Comparison of ENCODE assay signal across 10 cellular contexts in the genomic region with DNA sequence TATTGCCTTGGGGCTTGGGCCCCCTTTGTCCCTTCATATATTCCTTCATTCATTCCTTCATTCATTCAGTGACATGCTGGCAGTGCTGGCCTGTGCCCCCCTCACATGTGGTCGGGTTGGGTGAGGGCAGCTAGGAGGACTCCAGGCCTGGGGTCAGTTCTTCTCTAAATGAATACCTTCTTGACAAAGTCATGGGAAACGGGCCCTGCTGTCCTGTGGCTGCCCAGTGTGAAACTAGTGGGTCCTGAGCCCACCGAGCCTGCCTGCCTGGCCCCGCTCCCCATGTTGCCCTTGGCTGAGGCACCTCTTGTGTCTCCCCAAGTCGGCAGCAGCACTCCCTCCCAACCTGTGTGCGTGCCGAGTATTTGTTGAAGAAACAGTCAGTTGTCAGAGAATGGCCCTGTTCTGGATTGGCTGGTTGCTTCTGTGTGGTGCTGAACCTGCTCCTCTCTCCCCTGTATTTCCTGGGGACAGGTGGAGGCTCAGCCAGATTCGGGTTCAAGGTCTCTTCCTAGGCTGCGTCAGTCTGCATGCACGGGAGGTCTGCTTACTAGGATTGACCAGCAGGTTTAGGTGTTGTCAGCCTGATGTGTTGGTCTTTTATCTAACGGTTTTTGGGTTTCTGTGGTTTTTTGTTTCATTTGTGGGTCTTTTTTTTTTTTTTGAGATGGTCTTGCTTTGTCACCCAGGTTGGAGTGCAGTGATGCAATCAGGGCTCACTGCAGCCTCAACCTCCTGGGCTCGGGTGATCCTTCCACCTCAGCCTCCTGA. TPM values are rescaled to one million over a fixed set of nuclear protein-coding genes. Genes with fewer than 3 reads are reported as not detected.
DNase-seq lines count a peak whose midpoint lies in the region; ATAC-seq and TF ChIP-seq lines count a peak whose summit lies in the region.
"Had no signal": no experiment of that assay in that cellular context is flagged by ENCODE, and none has a peak within 500 bp of the region (broad histone marks: within the 10 kb centered on the region; RNA-seq: fewer than 3 reads in every experiment).

No MANE protein-coding gene starts in this region.

- H3K4me2 ChIP-seq in GM23338 = no peak overlapping the region

- no peaks in the 10 kb centered on the region for H3K27me3 ChIP-seq in GM23338 (ENCODE audit: insufficient read depth)
- H3K27me3 ChIP-seq: tibial nerve had no signal

- DNase-seq in NK-92 treated with Interleukin-12 subunit alpha and Interleukin-12 subunit beta, amount 100 ng/mL, for 24 hours (lab: John Stamatoyannopoulos, UW) = peak; percentile 42
- DNase-seq in NK-92 (lab: John Stamatoyannopoulos, UW; ENCODE audit: unreplicated experiment) (no peak), GM23338 (ENCODE audit: low spot score) (no peak), T1000 (lab: John Stamatoyannopoulos, UW) (no peak)
- peak; percentile 53 for DNase-seq in activated CD8-positive, alpha-beta T cell treated with anti-CD3 and anti-CD28 coated beads for 36 hours
- DNase-seq in naive thymus-derived CD8-positive, alpha-beta T cell = peak in 1 of 10 donors; percentile 18
- DNase-seq: NCI-H226 had no signal

- 0 out of 2 replicates have a peak, but pooled peaks cover 8% of the 10 kb centered on the region for H3F3A ChIP-seq in GM23338 (replicated peaks; ENCODE audit: low read depth)

- TF ChIP-seq CTCF in GM23338 (conservative IDR thresholded peaks at IDR 0.05; ENCODE audit: low read depth in 2 of 2) = no peak
- TF ChIP-seq CTCF in activated CD8-positive, alpha-beta T cell treated with anti-CD3 and anti-CD28 coated beads for 36 hours (IDR thresholded peaks at IDR 0.05) = no peak

- H3K36me3 ChIP-seq in GM23338 (ENCODE audit: insufficient read depth) = no peaks in the 10 kb centered on the region; the same call in 1 of the 2 replicates

- CTCF ChIA-PET in activated CD8-positive, alpha-beta T cell treated with anti-CD3 and anti-CD28 coated beads for 36 hours (lab: Charles Lee) = interaction anchor here (0.9 to 3.5 kb wide), 4 partner anchors 10 to 86 kb away, joined by 3 to 19 read pairs (median 4); partner anchors contain the start of gene GTF3C5

- no peak overlapping the region for H3K4me3 ChIP-seq in GM23338
- H3K4me3 ChIP-seq: tibial nerve had no signal

- peaks cover 30% of the 10 kb centered on the region for H3K4me1 Mint-ChIP-seq in GM23338
- H3K4me1 Mint-ChIP-seq in activated CD8-positive, alpha-beta T cell treated with anti-CD3 and anti-CD28 coated beads for 36 hours (ENCODE audit: low read depth) = peaks cover 56% of the 10 kb centered on the region
- peaks cover 16 to 58% (median 46%) of the 10 kb centered on the region in 4 donors for H3K4me1 Mint-ChIP-seq in naive thymus-derived CD8-positive, alpha-beta T cell

- H3K79me2 ChIP-seq in GM23338 (replicated peaks; ENCODE audit: insufficient read depth) = no peaks in the 10 kb centered on the region

- H3K27ac ChIP-seq in GM23338 (ENCODE audit: low read depth) = 0 out of 2 replicates have a peak overlapping the region, but pooled peaks have one; percentile 81
- H3K27ac ChIP-seq: tibial nerve had no signal

- H4K20me1 ChIP-seq in GM23338 (replicated peaks; ENCODE audit: insufficient read depth) = no peaks in the 10 kb centered on the region

- H3K36me3 Mint-ChIP-seq in GM23338 (ENCODE audit: low read depth) = peaks cover 36% of the 10 kb centered on the region
- peaks cover 33% of the 10 kb centered on the region for H3K36me3 Mint-ChIP-seq in activated CD8-positive, alpha-beta T cell treated with anti-CD3 and anti-CD28 coated beads for 36 hours (ENCODE audit: low read depth)
- H3K36me3 Mint-ChIP-seq in naive thymus-derived CD8-positive, alpha-beta T cell = peaks cover 0 to 21% (median 12%) of the 10 kb centered on the region in 3 donors

- H2AFZ ChIP-seq in GM23338 = no peak overlapping the region

- POLR2A ChIA-PET in activated CD8-positive, alpha-beta T cell treated with anti-CD3 and anti-CD28 coated beads for 36 hours (lab: Charles Lee) = interaction anchor here (1.0 kb wide), 1 partner anchor 40 kb away, joined by 3 read pairs; no protein-coding TSS in a partner anchor
- POLR2A ChIA-PET in naive thymus-derived CD8-positive, alpha-beta T cell (lab: Charles Lee) = interaction anchor here (1.1 to 2.4 kb wide), 3 partner anchors 28 to 31 kb away, joined by 3 to 6 read pairs (median 3); partner anchors contain the start of gene GTF3C5

- no peak for ATAC-seq in GM23338
- ATAC-seq in activated CD8-positive, alpha-beta T cell treated with anti-CD3 and anti-CD28 coated beads for 36 hours = peak; percentile 47
- ATAC-seq in naive thymus-derived CD8-positive, alpha-beta T cell = peak; percentile 21 to 37
- no peak for ATAC-seq in HG03565 (IDR thresholded peaks at IDR 0.05; ENCODE audit: unreplicated experiment)
- no peak for ATAC-seq in GM18868 (IDR thresholded peaks at IDR 0.05; ENCODE audit: unreplicated experiment)

- H3K9me2 ChIP-seq in GM23338 (ENCODE audit: insufficient read depth) = no peaks in the 10 kb centered on the region

- H3K27ac Mint-ChIP-seq in GM23338 = peak overlapping the region; percentile 49
- H3K27ac Mint-ChIP-seq in activated CD8-positive, alpha-beta T cell treated with anti-CD3 and anti-CD28 coated beads for 36 hours = peak overlapping the region; percentile 81
- peak overlapping the region; percentile 3 to 91 (median 64) for H3K27ac Mint-ChIP-seq in naive thymus-derived CD8-positive, alpha-beta T cell

- H3K4me3 Mint-ChIP-seq in GM23338 = no peak overlapping the region
- H3K4me3 Mint-ChIP-seq in activated CD8-positive, alpha-beta T cell treated with anti-CD3 and anti-CD28 coated beads for 36 hours = no peak overlapping the region
- peak overlapping the region in 8 of 10 donors; percentile 12 to 73 (median 38) for H3K4me3 Mint-ChIP-seq in naive thymus-derived CD8-positive, alpha-beta T cell

- H3K9me3 Mint-ChIP-seq in GM23338 = no peaks in the 10 kb centered on the region
- H3K9me3 Mint-ChIP-seq in activated CD8-positive, alpha-beta T cell treated with anti-CD3 and anti-CD28 coated beads for 36 hours = no peaks in the 10 kb centered on the region
- no peaks in the 10 kb centered on the region for H3K9me3 Mint-ChIP-seq in naive thymus-derived CD8-positive, alpha-beta T cell

- peaks cover 16% of the 10 kb centered on the region for H3K4me1 ChIP-seq in GM23338 (ENCODE audit: insufficient read depth)

- peaks cover 5% of the 10 kb centered on the region for H3K27me3 Mint-ChIP-seq in GM23338 (ENCODE audit: insufficient read depth, low read depth, poor library complexity)
- H3K27me3 Mint-ChIP-seq in activated CD8-positive, alpha-beta T cell treated with anti-CD3 and anti-CD28 coated beads for 36 hours = no peaks in the 10 kb centered on the region
- H3K27me3 Mint-ChIP-seq in naive thymus-derived CD8-positive, alpha-beta T cell = no peaks in the 10 kb centered on the region

- intact Hi-C loops in activated CD8-positive, alpha-beta T cell treated with anti-CD3 and anti-CD28 coated beads for 36 hours (cut with micrococcal nuclease) = no loop called here

TF ChIP-seq in GM23338, 12 proteins besides CTCF, POLR2A, EP300 and RAD21:
- no peak for TF ChIP-seq CREB1 (CRISPR knock-in tag; IDR thresholded peaks at IDR 0.05; ENCODE audit: low read depth)
- no peak for TF ChIP-seq ZNF331 (CRISPR knock-in tag; IDR thresholded peaks at IDR 0.05; ENCODE audit: low read depth)
- TF ChIP-seq STAT1 (IDR thresholded peaks at IDR 0.05; ENCODE audit: unreplicated experiment) = no peak
- TF ChIP-seq EZH2phosphoT487 (IDR thresholded peaks at IDR 0.05; ENCODE audit: unreplicated experiment) = no peak
- no peak for TF ChIP-seq JUNB (IDR thresholded peaks at IDR 0.05; ENCODE audit: unreplicated experiment)
- no peak for TF ChIP-seq NANOG (IDR thresholded peaks at IDR 0.05; ENCODE audit: borderline replicate concordance)
- no peak for TF ChIP-seq POLR2AphosphoS5 (IDR thresholded peaks at IDR 0.05; ENCODE audit: low read depth)
- TF ChIP-seq ZNF114 (CRISPR knock-in tag; IDR thresholded peaks at IDR 0.05) = no peak

RNA-seq across cellular contexts. Expression of gene CEL, which starts 3.0 kb away (rescaled TPM):
- 1.0 and 2.3 TPM in 2 replicates for total RNA-seq in GM23338 (2014; rRNA removed; shearing (Covaris generic))
- 0.26 and 0.27 TPM in 2 replicates for polyA plus RNA-seq in GM23338 (2016; fragmentation: Nextera tagmentation; extraction: Ambion mirVana)
- 1 to 10 TPM; 2.9 to 3.0 TPM for total RNA-seq in activated CD8-positive, alpha-beta T cell treated with anti-CD3 and anti-CD28 coated beads for 36 hours
- 1 to 10 TPM; 1.3 to 1.6 TPM for total RNA-seq in naive thymus-derived CD8-positive, alpha-beta T cell
- not detected for polyA plus RNA-seq in naive thymus-derived CD8-positive, alpha-beta T cell

RNA-seq across cellular contexts. Expression of gene GTF3C5, which starts 27.9 kb away (rescaled TPM):
- 78.8 and 81.1 TPM in 2 replicates for total RNA-seq in GM23338 (2014; rRNA removed; shearing (Covaris generic))
- 41.2 and 46.0 TPM in 2 replicates for polyA plus RNA-seq in GM23338 (2016; fragmentation: Nextera tagmentation; extraction: Ambion mirVana)
- total RNA-seq in activated CD8-positive, alpha-beta T cell treated with anti-CD3 and anti-CD28 coated beads for 36 hours = 10 to 100 TPM; 87.6 to 95.3 TPM
- 10 to 100 TPM; 78.7 to 81.2 TPM for total RNA-seq in naive thymus-derived CD8-positive, alpha-beta T cell
- polyA plus RNA-seq in naive thymus-derived CD8-positive, alpha-beta T cell = 10 to 100 TPM; 33.7 to 40.1 (median 37.8) TPM

Comparison
In these comparisons a context has a peak if more than half of its experiments do, and no peak if none do; other contexts are left out.
1. DNase-seq: peak in NK-92 treated with Interleukin-12 subunit alpha and Interleukin-12 subunit beta, amount 100 ng/mL, for 24 hours (single experiment) and activated CD8-positive, alpha-beta T cell treated with anti-CD3 and anti-CD28 coated beads for 36 hours (single experiment); none in NK-92 (single experiment), GM23338 (single experiment) and T1000 (single experiment).
2. ATAC-seq: peak in activated CD8-positive, alpha-beta T cell treated with anti-CD3 and anti-CD28 coated beads for 36 hours (single experiment) and naive thymus-derived CD8-positive, alpha-beta T cell (2 of 2); none in GM23338 (single experiment), HG03565 (single experiment) and GM18868 (single experiment).
3. H3K4me3 Mint-ChIP-seq: peak in naive thymus-derived CD8-positive, alpha-beta T cell (8 of 10); none in GM23338 (single experiment) and activated CD8-positive, alpha-beta T cell treated with anti-CD3 and anti-CD28 coated beads for 36 hours (single experiment).
4. Peak in every context shown above with its lines, with median percentiles within 50 percentile points of each other: H3K27ac Mint-ChIP-seq.